ENCODE assay signal across 25 cellular contexts in the genomic region with DNA sequence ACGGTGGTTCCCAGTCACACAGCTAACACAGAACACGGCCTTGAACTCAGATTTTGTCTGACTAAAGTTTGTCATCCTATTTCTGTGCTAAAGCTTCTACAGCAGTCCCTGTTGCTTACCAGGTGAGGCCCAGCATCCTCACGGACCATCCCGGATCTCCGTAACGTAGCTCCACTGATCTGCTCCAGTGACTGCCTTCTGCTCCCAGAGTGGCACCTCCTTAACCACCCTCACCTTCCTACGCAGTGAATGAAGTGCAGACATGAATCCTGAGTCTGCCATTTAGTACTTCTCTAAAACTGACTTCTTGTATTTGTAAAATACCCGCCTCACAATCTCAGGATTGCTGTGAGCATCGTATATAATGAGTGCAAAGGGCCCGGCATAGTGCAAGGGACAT.
"Had no signal": no experiment of that assay in that cellular context is flagged by ENCODE, and none has a peak within 500 bp of the region (broad histone marks: within the 10 kb centered on the region; RNA-seq: fewer than 3 reads in every experiment).

No MANE protein-coding gene starts in this region.

- H3K4me1 ChIP-seq: left ventricle myocardium inferior, right atrium auricular region, stomach, testis, thyroid gland, transverse colon, uterus had no signal

- H3K4me3 ChIP-seq: left ventricle myocardium inferior, ovary, right atrium auricular region, right lobe of liver, smooth muscle cell, stomach, testis, thyroid gland, transverse colon, uterus had no signal

- H3K9me3 Mint-ChIP-seq: immature natural killer cell; naive thymus-derived CD8-positive, alpha-beta T cell; nephron; neural crest cell; stimulated activated naive B cell treated with anti-CD40 and anti-IgM and Interleukin-4, amounts not matched to agents 10 μg/mL and 1 μg/mL and 100 μg/mL, for 72 hours had no signal

- H3K27me3 Mint-ChIP-seq: stimulated activated naive B cell treated with anti-CD40 and anti-IgM and Interleukin-4, amounts not matched to agents 10 μg/mL and 1 μg/mL and 100 μg/mL, for 72 hours had no signal

- H3K36me3 Mint-ChIP-seq: immature natural killer cell; naive thymus-derived CD8-positive, alpha-beta T cell; stimulated activated naive B cell treated with anti-CD40 and anti-IgM and Interleukin-4, amounts not matched to agents 10 μg/mL and 1 μg/mL and 100 μg/mL, for 72 hours had no signal

- H3K4me1 Mint-ChIP-seq: immature natural killer cell, nephron, neural crest cell had no signal

- H3K27ac Mint-ChIP-seq: immature natural killer cell, nephron, progenitor cell of endocrine pancreas had no signal

- H3K4me2 ChIP-seq: smooth muscle cell had no signal

- ATAC-seq: naive thymus-derived CD8-positive, alpha-beta T cell; right lobe of liver; stimulated activated naive B cell treated with anti-CD40 and anti-IgM and Interleukin-4, amounts not matched to agents 10 μg/mL and 1 μg/mL and 100 μg/mL, for 72 hours; stimulated activated naive CD8-positive, alpha-beta T cell treated with anti-CD3 and anti-CD28 coated beads, Interleukin-15, Interleukin-2, amounts not matched to agents 100 U/mL and 50 U/mL, for 24 hours had no signal

- DNase-seq: hypothalamus; immature natural killer cell; kidney; left ventricle myocardium inferior; mesenchymal stem cell; naive thymus-derived CD8-positive, alpha-beta T cell; occipital lobe; ovary; right lobe of liver; stimulated activated CD4-positive, alpha-beta T cell treated with anti-CD3 and anti-CD28 coated beads, Interleukin-12 subunit alpha, Interleukin-12 subunit beta, amount 100 ng/mL, for 4 hours; stimulated activated CD4-positive, alpha-beta T cell treated with anti-CD3 and anti-CD28 coated beads, Interleukin-15, amount 100 ng/mL, for 24 hours; stimulated activated CD4-positive, alpha-beta T cell treated with anti-CD3 and anti-CD28 coated beads, Interleukin-2, amount 100 ng/mL, for 24 hours; stimulated activated CD4-positive, alpha-beta T cell treated with anti-CD3 and anti-CD28 coated beads, Interleukin-4, amount 100 ng/mL, for 1 hour; stimulated activated naive B cell treated with anti-CD40 and anti-IgM and Interleukin-4, amounts not matched to agents 10 μg/mL and 1 μg/mL and 100 μg/mL, for 72 hours; stimulated activated naive CD8-positive, alpha-beta T cell treated with anti-CD3 and anti-CD28 coated beads, Interleukin-15, Interleukin-2, amounts not matched to agents 100 U/mL and 50 U/mL, for 24 hours; stomach; testis; thyroid gland; transverse colon; uterus had no signal

- H3K4me3 Mint-ChIP-seq: immature natural killer cell; naive thymus-derived CD8-positive, alpha-beta T cell; nephron; neural crest cell had no signal

- H3K9me3 ChIP-seq: left ventricle myocardium inferior, ovary, right atrium auricular region, right lobe of liver, stomach, testis, thyroid gland, transverse colon, uterus had no signal

- H3K27me3 ChIP-seq: ovary, right atrium auricular region, right lobe of liver, stomach, testis, thyroid gland, transverse colon, uterus had no signal

- H3K36me3 ChIP-seq: left ventricle myocardium inferior, ovary, right atrium auricular region, right lobe of liver, stomach, thyroid gland, transverse colon, uterus had no signal

- H3K27ac ChIP-seq: left ventricle myocardium inferior, ovary, right atrium auricular region, right lobe of liver, testis, thyroid gland, transverse colon, uterus had no signal
